Comparison of ENCODE assay signal across 8 cellular contexts in genomic region chr17:77451271-77451893, GRCh38.
DNase-seq lines count a peak whose midpoint lies in the region; ATAC-seq and TF ChIP-seq lines count a peak whose summit lies in the region.

No MANE protein-coding gene starts in this region.

- H3K4me3 ChIP-seq in coronary artery, result peak overlapping the region; percentile 75

- DNase-seq in GM13976 (ENCODE audit: low spot score) (peak; percentile 78), MV-4-11 (lab: John Stamatoyannopoulos, UW) (peak; percentile 34), coronary artery (ENCODE audit: low spot score) (no peak), left lobe of liver (ENCODE audit: low spot score) (no peak), cortex of kidney (lab: John Stamatoyannopoulos, UW) (no peak), cerebellar nuclear complex (lab: John Stamatoyannopoulos, UW) (no peak)
- peak in 2 of 3 donors; percentile 40 to 56 for DNase-seq in stimulated activated CD4-positive, alpha-beta T cell treated with anti-CD3 and anti-CD28 coated beads, TNF-alpha, amount 100 ng/mL, for 1 hour (ENCODE audit: low read depth in 3 of 3, low spot score in 1 of 3)

- in situ Hi-C loops in GM13976 (cut with MboI; ENCODE audit: low sequenced_read_pairs, unreplicated experiment), result no loop called here

- peak overlapping the region; percentile 56 to 85 for H3K27ac ChIP-seq in coronary artery

- peak; percentile 57 to 60 for ATAC-seq in activated CD4-positive, CD25-positive, alpha-beta regulatory T cell treated with anti-CD3 and anti-CD28 coated beads, Interleukin-2, amount 50 U/mL, for 24 hours
- ATAC-seq in left lobe of liver, result peak; percentile 36

- TF ChIP-seq CTCF in GM13976 (IDR thresholded peaks at IDR 0.05; ENCODE audit: borderline replicate concordance, control extremely low read depth, extremely low read depth, insufficient read depth, missing control alignments), result no peak
- TF ChIP-seq CTCF in coronary artery (IDR thresholded peaks at IDR 0.05), result no peak

Comparison
In these comparisons a context has a peak if more than half of its experiments do, and no peak if none do; other contexts are left out.
1. DNase-seq: peak in GM13976 (single experiment), MV-4-11 (single experiment) and stimulated activated CD4-positive, alpha-beta T cell treated with anti-CD3 and anti-CD28 coated beads, TNF-alpha, amount 100 ng/mL, for 1 hour (2 of 3); none in coronary artery (single experiment), left lobe of liver (single experiment), cortex of kidney (single experiment) and cerebellar nuclear complex (0 of 2).